8 cellular contexts compared by ENCODE assay signal in the genomic region with DNA sequence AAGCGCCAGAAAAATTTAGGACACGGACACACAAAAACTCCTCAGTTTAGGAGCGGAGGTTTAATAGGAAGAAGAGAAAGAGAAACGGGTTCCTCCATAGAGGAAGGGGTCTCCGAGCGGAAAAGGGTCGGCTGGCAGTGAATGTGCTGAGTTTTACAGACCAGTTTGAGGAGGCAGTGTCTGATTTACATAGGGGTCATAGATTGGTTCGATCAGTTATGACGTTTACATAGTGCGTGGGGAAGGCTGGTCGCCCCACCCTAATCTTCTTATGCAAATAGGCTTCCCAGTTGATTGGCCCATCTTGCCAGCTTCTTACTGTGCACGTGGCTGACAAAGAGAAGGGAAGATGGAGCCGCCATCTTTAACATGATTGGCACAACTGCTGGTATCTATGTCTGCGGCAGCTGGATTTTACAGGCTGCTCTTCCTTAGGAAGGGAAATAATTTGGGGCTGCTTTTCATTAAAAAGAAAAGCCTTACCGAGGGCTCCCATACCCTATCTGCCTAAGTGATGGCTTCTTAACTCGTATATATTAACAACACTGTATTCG. TPM values are rescaled to one million over a fixed set of nuclear protein-coding genes. Genes with fewer than 3 reads are reported as not detected.
A peak's percentile ranks its signal among the peaks of the same experiment; 100 is the strongest.
DNase-seq lines count a peak whose midpoint lies in the region; ATAC-seq and TF ChIP-seq lines count a peak whose summit lies in the region.

No MANE protein-coding gene starts in this region.

- no peak overlapping the region for H2BK12ac ChIP-seq in mesenchymal stem cell (ENCODE audit: low read length in 2 of 2)

- H4K20me1 ChIP-seq in SK-N-SH (ENCODE audit: insufficient read depth): no peaks in the 10 kb centered on the region

- TF ChIP-seq EP300 in SK-N-SH (IDR thresholded peaks at IDR 0.05; ENCODE audit: borderline replicate concordance in 1 of 2, low read depth in 1 of 2, low read length in 1 of 2): no peak
- TF ChIP-seq EP300 in tibial nerve (IDR thresholded peaks at IDR 0.05): no peak

- no peak for TF ChIP-seq POLR2A in tibial nerve (IDR thresholded peaks at IDR 0.05)

- peaks cover 32% of the 10 kb centered on the region in 2 experiments for H3K36me3 ChIP-seq in SK-N-SH (replicated peaks in 1 of 2; ENCODE audit: control insufficient read depth in 1 of 2, insufficient read depth in 2 of 2, low read length in 1 of 2)
- H3K36me3 ChIP-seq in mesenchymal stem cell (ENCODE audit: control insufficient read depth in 1 of 2, insufficient read depth in 2 of 2, low read depth in 1 of 2, low read length in 2 of 2): peaks cover 14 to 26% of the 10 kb centered on the region in 2 experiments
- H3K36me3 ChIP-seq in tibial nerve: peaks cover 0 to 50% (median 5%) of the 10 kb centered on the region in 3 donors

- H2BK120ac ChIP-seq in mesenchymal stem cell (ENCODE audit: low read depth, low read length): no peak overlapping the region

- TF ChIP-seq CTCF in SK-N-SH (IDR thresholded peaks at IDR 0.05) (no peak), tibial nerve (IDR thresholded peaks at IDR 0.05) (no peak)

- no peak for TF ChIP-seq RAD21 in SK-N-SH (IDR thresholded peaks at IDR 0.05; ENCODE audit: low read length)

- H3K9me3 ChIP-seq in SK-N-SH (peaks cover 4% of the 10 kb centered on the region; the same call in 1 of the 2 replicates), mesenchymal stem cell (ENCODE audit: control insufficient read depth, low read length) (peaks cover 22% of the 10 kb centered on the region), tibial nerve (peaks cover 0 to 52% (median 17%) of the 10 kb centered on the region in 4 donors)

- peaks cover 13% of the 10 kb centered on the region for H3K79me2 ChIP-seq in SK-N-SH (ENCODE audit: insufficient read depth)

- DNase-seq in SK-N-SH (peak; percentile 24), NCI-H82 treated with DMSO at 0.1 percent for 48 hours (lab: John Stamatoyannopoulos, UW; ENCODE audit: unreplicated experiment) (peak; percentile 78), cerebellar cortex (ENCODE audit: low spot score) (peak; percentile 12), mesenchymal stem cell (peak; percentile 97), tibial nerve (ENCODE audit: low spot score in 2 of 2) (no peak), activated gamma-delta T cell treated with Interleukin-2 at 50 U/mL for 16 hours (no peak)

- ATAC-seq in SK-N-SH treated with all-trans-retinoic acid at 6 μM for 48 hours (no peak), HG03045 (IDR thresholded peaks at IDR 0.05; ENCODE audit: unreplicated experiment) (no peak)

- H2AK5ac ChIP-seq in mesenchymal stem cell (ENCODE audit: low read length, severe bottlenecking): no peak overlapping the region

- H3K9me2 ChIP-seq in SK-N-SH: no peaks in the 10 kb centered on the region

- no peak overlapping the region for H3K23ac ChIP-seq in mesenchymal stem cell (ENCODE audit: low read length in 2 of 2)

- H4K91ac ChIP-seq in mesenchymal stem cell (ENCODE audit: low read length): no peak overlapping the region

- peak overlapping the region; percentile 87 for H2AFZ ChIP-seq in SK-N-SH (ENCODE audit: low read depth)
- H2AFZ ChIP-seq in mesenchymal stem cell (ENCODE audit: low read depth, low read length): no peak overlapping the region

- H3K4me3 ChIP-seq in SK-N-SH (ENCODE audit: low read depth in 2 of 2, low read length in 1 of 2): peak overlapping the region; percentile 80 to 96
- H3K4me3 ChIP-seq in mesenchymal stem cell (ENCODE audit: insufficient read depth in 1 of 2, low read depth in 1 of 2, low read length in 2 of 2): peak overlapping the region in 1 of 2 experiments; percentile 92
- H3K4me3 ChIP-seq in tibial nerve: peak overlapping the region in 1 of 4 donors; percentile 65

- no peaks in the 10 kb centered on the region for H3F3A ChIP-seq in SK-N-SH (replicated peaks; ENCODE audit: insufficient read depth)

- H3K27ac ChIP-seq in SK-N-SH (ENCODE audit: low read depth in 2 of 2, low read length in 1 of 2) (peak overlapping the region in 1 of 2 experiments; percentile 47; a peak in 2 of 4 replicates), mesenchymal stem cell (ENCODE audit: low read length, poor library complexity, severe bottlenecking) (peak overlapping the region; percentile 65), tibial nerve (no peak overlapping the region)

- 53% methylated on average over 17 of the region's 17 CpGs for WGBS in SK-N-SH (ENCODE audit: low lambda C conversion rate)
- WGBS in mesenchymal stem cell: 19% methylated on average over 14 of the region's 17 CpGs
- 11 to 20% methylated on average over 17 of the region's 17 CpGs for WGBS in tibial nerve, 2 donors

- H4K8ac ChIP-seq in mesenchymal stem cell (ENCODE audit: low read length): peak overlapping the region; percentile 32

- no peak overlapping the region for H3K14ac ChIP-seq in mesenchymal stem cell (ENCODE audit: low read length in 2 of 2)

- H3K9ac ChIP-seq in SK-N-SH (peak overlapping the region; percentile 63), mesenchymal stem cell (ENCODE audit: low read length) (peak overlapping the region; percentile 98)

- H3K79me1 ChIP-seq in mesenchymal stem cell (replicated peaks; ENCODE audit: low read length, poor library complexity, severe bottlenecking): peaks cover 23% of the 10 kb centered on the region

- H3K4me1 ChIP-seq in SK-N-SH (ENCODE audit: control insufficient read depth in 1 of 2, insufficient read depth in 2 of 2, low read depth in 1 of 2, low read length in 1 of 2): peaks cover 0 to 7% of the 10 kb centered on the region in 2 experiments; a peak in 1 of 4 replicates
- peaks cover 3% of the 10 kb centered on the region for H3K4me1 ChIP-seq in mesenchymal stem cell (ENCODE audit: control insufficient read depth, insufficient read depth, low read depth, low read length)
- peaks cover 0 to 24% (median 16%) of the 10 kb centered on the region in 4 donors for H3K4me1 ChIP-seq in tibial nerve

- CTCF ChIA-PET in SK-N-SH (lab: Yijun Ruan, JAX): interaction anchor here (0.9 to 1.0 kb wide), 2 partner anchors 12 to 53 kb away, joined by 3 read pairs; a partner anchor contains a TSS

- POLR2A ChIA-PET in SK-N-SH (lab: Yijun Ruan, JAX): interaction anchor here (1.0 kb wide), 1 partner anchor 100 kb away, joined by 7 read pairs; a partner anchor contains a TSS

- H3K27me3 ChIP-seq in SK-N-SH (ENCODE audit: insufficient read depth) (no peaks in the 10 kb centered on the region), mesenchymal stem cell (ENCODE audit: control insufficient read depth in 1 of 2, insufficient read depth in 1 of 2, low read length in 2 of 2) (no peaks in the 10 kb centered on the region), tibial nerve (no peaks in the 10 kb centered on the region)

- H2BK15ac ChIP-seq in mesenchymal stem cell (ENCODE audit: low read depth, poor library complexity, severe bottlenecking): no peak overlapping the region

- H3K4me2 ChIP-seq in SK-N-SH (peak overlapping the region; percentile 71), mesenchymal stem cell (ENCODE audit: low read length, poor library complexity, severe bottlenecking) (peak overlapping the region; percentile 75)

- no peak overlapping the region for H2BK5ac ChIP-seq in mesenchymal stem cell (ENCODE audit: low read depth, low read length, poor library complexity, severe bottlenecking)

- no peak overlapping the region for H3K18ac ChIP-seq in mesenchymal stem cell (ENCODE audit: low read depth in 1 of 2, low read length in 2 of 2)

- no peak overlapping the region for H3K4ac ChIP-seq in mesenchymal stem cell (ENCODE audit: low read depth in 1 of 2, low read length in 2 of 2)

TF ChIP-seq in SK-N-SH, 30 proteins besides CTCF, POLR2A, EP300 and RAD21 (continues in another document):
- TF ChIP-seq, protein P1, sequence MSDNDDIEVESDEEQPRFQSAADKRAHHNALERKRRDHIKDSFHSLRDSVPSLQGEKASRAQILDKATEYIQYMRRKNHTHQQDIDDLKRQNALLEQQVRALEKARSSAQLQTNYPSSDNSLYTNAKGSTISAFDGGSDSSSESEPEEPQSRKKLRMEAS (IDR thresholded peaks at IDR 0.05; ENCODE audit: low read depth): peak; percentile 70; the same call in 1 of the 2 replicates
- TF ChIP-seq YY1 (IDR thresholded peaks at IDR 0.05; ENCODE audit: low read depth): peak; percentile 63; the same call in 1 of the 2 replicates

TF ChIP-seq in SK-N-SH treated with all-trans-retinoic acid at 6 μM for 48 hours, 23 proteins besides CTCF, POLR2A, EP300 and RAD21 (continues in another document):
- TF ChIP-seq RARB (CRISPR knock-in tag; IDR thresholded peaks at IDR 0.05): no peak
- TF ChIP-seq ZNF565 (CRISPR knock-in tag; conservative IDR thresholded peaks at IDR 0.05; ENCODE audit: low read depth): no peak
- no peak for TF ChIP-seq GLIS3 (CRISPR knock-in tag; IDR thresholded peaks at IDR 0.05)
- TF ChIP-seq ESRRG (CRISPR knock-in tag; IDR thresholded peaks at IDR 0.05): no peak
- TF ChIP-seq ZFP30 (CRISPR knock-in tag; IDR thresholded peaks at IDR 0.05): no peak
- TF ChIP-seq OSR1 (CRISPR knock-in tag; IDR thresholded peaks at IDR 0.05): no peak

RNA-seq across cellular contexts. Expression of a gene that starts 1.2 kb away (rescaled TPM):
- polyA plus RNA-seq in SK-N-SH (2012; rRNA removed): 1.2 and 1.3 TPM in 2 replicates
- 1.5 and 1.6 TPM in 2 replicates for polyA plus RNA-seq in SK-N-SH (2012; cell fraction: cytosol; rRNA removed)
- 1.6 and 4.1 TPM in 2 replicates for polyA plus RNA-seq in SK-N-SH (2012; cell fraction: nucleus; rRNA removed)
- polyA plus RNA-seq in mesenchymal stem cell (2013, experiment 1 of 2): 2.1 TPM
- 2.1 TPM for polyA plus RNA-seq in mesenchymal stem cell (2013, experiment 2 of 2)
- 10 to 100 TPM in 1 of 4 donors, 1 to 10 TPM in 3; 1.8 to 10.1 (median 4.6) TPM for total RNA-seq in tibial nerve

RNA-seq across cellular contexts. Expression of a gene that starts 17.8 kb away (rescaled TPM):
- 13.9 and 20.2 TPM in 2 replicates for polyA plus RNA-seq in SK-N-SH (2012; rRNA removed)
- polyA plus RNA-seq in SK-N-SH (2012; cell fraction: cytosol; rRNA removed): 6.2 and 8.0 TPM in 2 replicates
- polyA plus RNA-seq in SK-N-SH (2012; cell fraction: nucleus; rRNA removed): 45.3 and 82.9 TPM in 2 replicates
- 8.2 TPM for polyA plus RNA-seq in mesenchymal stem cell (2013, experiment 1 of 2)
- 8.0 TPM for polyA plus RNA-seq in mesenchymal stem cell (2013, experiment 2 of 2)
- total RNA-seq in tibial nerve: 10 to 100 TPM; 16.2 to 34.1 (median 28.4) TPM

RNA-seq across cellular contexts. Expression of a gene that starts 29.4 kb away (rescaled TPM):
- polyA plus RNA-seq in SK-N-SH (2012; rRNA removed): 3.1 and 6.0 TPM in 2 replicates
- 2.6 and 2.7 TPM in 2 replicates for polyA plus RNA-seq in SK-N-SH (2012; cell fraction: cytosol; rRNA removed)
- 14.7 and 23.0 TPM in 2 replicates for polyA plus RNA-seq in SK-N-SH (2012; cell fraction: nucleus; rRNA removed)
- polyA plus RNA-seq in mesenchymal stem cell (2013, experiment 1 of 2): 3.9 TPM
- polyA plus RNA-seq in mesenchymal stem cell (2013, experiment 2 of 2): 4.2 TPM
- total RNA-seq in tibial nerve: 1 to 10 TPM; 6.9 to 7.9 (median 7.1) TPM

RNA-seq across cellular contexts. Expression of a gene that starts 40.0 kb away (rescaled TPM):
- 1.4 and 2.2 TPM in 2 replicates for polyA plus RNA-seq in SK-N-SH (2012; rRNA removed)
- 1.4 TPM in 2 replicates for polyA plus RNA-seq in SK-N-SH (2012; cell fraction: cytosol; rRNA removed)
- polyA plus RNA-seq in SK-N-SH (2012; cell fraction: nucleus; rRNA removed): 3.4 and 5.6 TPM in 2 replicates
- polyA plus RNA-seq in mesenchymal stem cell (2013, experiment 1 of 2): 1.5 TPM
- polyA plus RNA-seq in mesenchymal stem cell (2013, experiment 2 of 2): 1.3 TPM
- 1 to 10 TPM; 1.8 to 3.1 (median 2.0) TPM for total RNA-seq in tibial nerve

RNA-seq across cellular contexts. Expression of a gene that starts 52.9 kb away (rescaled TPM):
- 28.8 and 48.3 TPM in 2 replicates for polyA plus RNA-seq in SK-N-SH (2012; rRNA removed)
- 40.5 and 54.1 TPM in 2 replicates for polyA plus RNA-seq in SK-N-SH (2012; cell fraction: cytosol; rRNA removed)
- 34.0 and 56.5 TPM in 2 replicates for polyA plus RNA-seq in SK-N-SH (2012; cell fraction: nucleus; rRNA removed)
- 28.1 TPM for polyA plus RNA-seq in mesenchymal stem cell (2013, experiment 1 of 2)
- polyA plus RNA-seq in mesenchymal stem cell (2013, experiment 2 of 2): 31.4 TPM
- 10 to 100 TPM; 18.0 to 29.1 (median 23.3) TPM for total RNA-seq in tibial nerve

Comparison
In these comparisons a context has a peak if more than half of its experiments do, and no peak if none do; other contexts are left out.
1. DNase-seq: peak in SK-N-SH (single experiment), NCI-H82 treated with DMSO at 0.1 percent for 48 hours (single experiment), cerebellar cortex (single experiment) and mesenchymal stem cell (single experiment); none in tibial nerve (0 of 2) and activated gamma-delta T cell treated with Interleukin-2 at 50 U/mL for 16 hours (single experiment).